Comparison of ENCODE assay signal across 25 cellular contexts in genomic region chrX:500481-501010, GRCh38.
"Had no signal": no experiment of that assay in that cellular context is flagged by ENCODE, and none has a peak within 500 bp of the region (broad histone marks: within the 10 kb centered on the region; RNA-seq: fewer than 3 reads in every experiment).

No MANE protein-coding gene starts in this region.

- H3K4me3 Mint-ChIP-seq: activated CD4-positive, alpha-beta memory T cell treated with anti-CD3 and anti-CD28 coated beads, Interleukin-2, amount 10 ng/mL, durations not matched to agents 7 days and 5 days; activated CD4-positive, alpha-beta T cell treated with anti-CD3 and anti-CD28 coated beads, Interleukin-2, amount 10 ng/mL, durations not matched to agents 24 days and 14 days; activated naive CD4-positive, alpha-beta T cell treated with anti-CD3 and anti-CD28 coated beads for 36 hours; activated naive CD8-positive, alpha-beta T cell treated with anti-CD3 and anti-CD28 coated beads, Interleukin-2, amount 50 U/mL, for 24 hours; activated T-cell treated with anti-CD3 and anti-CD28 coated beads, Interleukin-2, amount 50 U/mL, for 72 hours; mesothelial cell of epicardium; stimulated activated effector memory CD8-positive, alpha-beta T cell treated with anti-CD3 and anti-CD28 coated beads, Interleukin-12 subunit alpha, Interleukin-12 subunit beta, amount 100 ng/mL, for 72 hours; stimulated activated naive CD8-positive, alpha-beta T cell treated with anti-CD3 and anti-CD28 coated beads, Interleukin-15, amount 100 ng/mL, for 72 hours had no signal

- H3K27ac Mint-ChIP-seq: activated CD4-positive, alpha-beta memory T cell treated with anti-CD3 and anti-CD28 coated beads, Interleukin-2, amount 10 ng/mL, durations not matched to agents 7 days and 5 days; activated CD4-positive, alpha-beta T cell treated with anti-CD3 and anti-CD28 coated beads, Interleukin-2, amount 10 ng/mL, durations not matched to agents 24 days and 14 days; activated naive CD4-positive, alpha-beta T cell treated with anti-CD3 and anti-CD28 coated beads for 36 hours; activated naive CD8-positive, alpha-beta T cell treated with anti-CD3 and anti-CD28 coated beads, Interleukin-2, amount 50 U/mL, for 24 hours; activated T-cell treated with anti-CD3 and anti-CD28 coated beads, Interleukin-2, amount 50 U/mL, for 72 hours; mesothelial cell of epicardium; naive thymus-derived CD8-positive, alpha-beta T cell; stimulated activated effector memory CD8-positive, alpha-beta T cell treated with anti-CD3 and anti-CD28 coated beads, Interleukin-12 subunit alpha, Interleukin-12 subunit beta, amount 100 ng/mL, for 72 hours; stimulated activated naive CD8-positive, alpha-beta T cell treated with anti-CD3 and anti-CD28 coated beads, Interleukin-15, amount 100 ng/mL, for 72 hours had no signal

- H3K4me1 Mint-ChIP-seq: activated CD4-positive, alpha-beta memory T cell treated with anti-CD3 and anti-CD28 coated beads, Interleukin-2, amount 10 ng/mL, durations not matched to agents 7 days and 5 days; activated CD4-positive, alpha-beta T cell treated with anti-CD3 and anti-CD28 coated beads, Interleukin-2, amount 10 ng/mL, durations not matched to agents 24 days and 14 days; activated naive CD8-positive, alpha-beta T cell treated with anti-CD3 and anti-CD28 coated beads, Interleukin-2, amount 50 U/mL, for 24 hours; stimulated activated effector memory CD8-positive, alpha-beta T cell treated with anti-CD3 and anti-CD28 coated beads, Interleukin-12 subunit alpha, Interleukin-12 subunit beta, amount 100 ng/mL, for 72 hours; stimulated activated naive CD8-positive, alpha-beta T cell treated with anti-CD3 and anti-CD28 coated beads, Interleukin-15, amount 100 ng/mL, for 72 hours had no signal

- H3K27ac ChIP-seq: body of pancreas, cardiac muscle cell, foreskin keratinocyte, neutrophil, pancreas, psoas muscle, suprapubic skin, tibial nerve had no signal

- H3K9me3 ChIP-seq: body of pancreas, neutrophil, pancreas, psoas muscle, suprapubic skin, tibial nerve had no signal

- H3K27me3 Mint-ChIP-seq: activated CD4-positive, alpha-beta memory T cell treated with anti-CD3 and anti-CD28 coated beads, Interleukin-2, amount 10 ng/mL, durations not matched to agents 7 days and 5 days; activated CD4-positive, alpha-beta T cell treated with anti-CD3 and anti-CD28 coated beads, Interleukin-2, amount 10 ng/mL, durations not matched to agents 24 days and 14 days had no signal

- H3K36me3 Mint-ChIP-seq: mesothelial cell of epicardium had no signal

- H3K27me3 ChIP-seq: body of pancreas, foreskin keratinocyte had no signal

- H3K4me1 ChIP-seq: body of pancreas, foreskin keratinocyte, pancreas, psoas muscle, suprapubic skin had no signal

- H3K36me3 ChIP-seq: cardiac muscle cell, neutrophil, pancreas, suprapubic skin, tibial nerve had no signal

- H3K4me3 ChIP-seq: body of pancreas, cardiac muscle cell, lung, pancreas, psoas muscle, suprapubic skin had no signal

- DNase-seq: activated CD4-positive, alpha-beta memory T cell treated with anti-CD3 and anti-CD28 coated beads, Interleukin-2, amount 10 ng/mL, durations not matched to agents 7 days and 5 days; activated CD4-positive, alpha-beta T cell treated with anti-CD3 and anti-CD28 coated beads, Interleukin-2, amount 10 ng/mL, durations not matched to agents 24 days and 14 days; activated effector memory CD4-positive, alpha-beta T cell treated with Interleukin-2 at 50 U/mL for 16 hours; activated naive CD4-positive, alpha-beta T cell treated with anti-CD3 and anti-CD28 coated beads for 36 hours; activated naive CD8-positive, alpha-beta T cell treated with anti-CD3 and anti-CD28 coated beads, Interleukin-2, amount 50 U/mL, for 24 hours; activated T-cell treated with anti-CD3 and anti-CD28 coated beads, Interleukin-2, amount 50 U/mL, for 72 hours; body of pancreas; effector CD4-positive, alpha-beta T cell; foreskin keratinocyte; hippocampal formation; naive thymus-derived CD8-positive, alpha-beta T cell; pancreas; psoas muscle; right cardiac atrium; stimulated activated CD4-positive, alpha-beta T cell treated with anti-CD3 and anti-CD28 coated beads, Interleukin-2, amount 100 ng/mL, for 24 hours; stimulated activated naive CD8-positive, alpha-beta T cell treated with anti-CD3 and anti-CD28 coated beads, Interleukin-15, amount 100 ng/mL, for 72 hours had no signal

- ATAC-seq: activated CD4-positive, CD25-positive, alpha-beta regulatory T cell treated with anti-CD3 and anti-CD28 coated beads, Interleukin-2, amount 50 U/mL, for 24 hours; activated naive CD8-positive, alpha-beta T cell treated with anti-CD3 and anti-CD28 coated beads, Interleukin-2, amount 50 U/mL, for 24 hours; activated T-cell treated with anti-CD3 and anti-CD28 coated beads, Interleukin-2, amount 50 U/mL, for 72 hours; body of pancreas; foreskin keratinocyte; left lobe of liver; naive thymus-derived CD8-positive, alpha-beta T cell; pancreas; psoas muscle; right cardiac atrium; stimulated activated effector memory CD8-positive, alpha-beta T cell treated with anti-CD3 and anti-CD28 coated beads, Interleukin-12 subunit alpha, Interleukin-12 subunit beta, amount 100 ng/mL, for 72 hours; stimulated activated naive CD8-positive, alpha-beta T cell treated with anti-CD3 and anti-CD28 coated beads, Interleukin-15, amount 100 ng/mL, for 72 hours had no signal

- H3K9me3 Mint-ChIP-seq: mesothelial cell of epicardium had no signal
